Comparison of ENCODE assay signal across 1 cellular context in genomic region chr5:150317048-150318003, GRCh38.
TF ChIP-seq lines count a peak whose summit lies in the region.

No MANE protein-coding gene starts in this region.

TF ChIP-seq in K562, 482 proteins besides CTCF, POLR2A, EP300 and RAD21 (continues in another document):
- TF ChIP-seq CREM (IDR thresholded peaks at IDR 0.05; ENCODE audit: low read depth) (no peak), ERF (CRISPR knock-in tag; IDR thresholded peaks at IDR 0.05) (no peak), BRD9 (IDR thresholded peaks at IDR 0.05; ENCODE audit: low read depth, partially characterized antibody) (no peak), ARHGAP35 (IDR thresholded peaks at IDR 0.05; ENCODE audit: partially characterized antibody) (no peak), EGR1 (conservative IDR thresholded peaks at IDR 0.05) (peak; percentile 30; the same call in 1 of the 2 replicates), NR2C1 (IDR thresholded peaks at IDR 0.05) (no peak), NR2C1 (tag; IDR thresholded peaks at IDR 0.05) (peak; percentile 39), CEBPB (tag; IDR thresholded peaks at IDR 0.05) (no peak), RCOR1 (IDR thresholded peaks at IDR 0.05; ENCODE audit: borderline replicate concordance in 1 of 2, low read depth in 2 of 2, low read length in 2 of 2) (no peak), ZNF282 (CRISPR knock-in tag; IDR thresholded peaks at IDR 0.05) (no peak), GATAD2A (IDR thresholded peaks at IDR 0.05) (no peak), SMAD3 (CRISPR knock-in tag; conservative IDR thresholded peaks at IDR 0.05) (no peak), NFATC3 (IDR thresholded peaks at IDR 0.05) (no peak), ZNF717 (CRISPR knock-in tag; IDR thresholded peaks at IDR 0.05) (no peak), ZNF507 (tag; conservative IDR thresholded peaks at IDR 0.05) (no peak), CBX5 (IDR thresholded peaks at IDR 0.05; ENCODE audit: borderline replicate concordance, low read depth) (no peak), JUND (IDR thresholded peaks at IDR 0.05; ENCODE audit: borderline replicate concordance, low read depth, low read length) (peak; percentile 62), JUND (tag; IDR thresholded peaks at IDR 0.05; ENCODE audit: borderline replicate concordance, low read depth, low read length) (peak; percentile 36; the same call in 2 of the 3 replicates), MEIS2 (IDR thresholded peaks at IDR 0.05; ENCODE audit: partially characterized antibody) (no peak), ZNF253 (CRISPR knock-in tag; conservative IDR thresholded peaks at IDR 0.05) (no peak), ZNF174 (CRISPR knock-in tag; IDR thresholded peaks at IDR 0.05) (no peak), RBFOX2 (IDR thresholded peaks at IDR 0.05; ENCODE audit: low read depth, low read length) (no peak), FOXK2 (conservative IDR thresholded peaks at IDR 0.05 in 1 of 2, IDR thresholded peaks at IDR 0.05 in 1 of 2; ENCODE audit: low read depth in 2 of 2) (no peak), ZNF324 (CRISPR knock-in tag; IDR thresholded peaks at IDR 0.05) (no peak), ZNF561 (CRISPR knock-in tag; conservative IDR thresholded peaks at IDR 0.05) (no peak), BCOR (IDR thresholded peaks at IDR 0.05) (peak; percentile 20; the same call in 1 of the 2 replicates), ZBTB1 (CRISPR knock-in tag; IDR thresholded peaks at IDR 0.05; ENCODE audit: borderline replicate concordance, low read depth) (peak; percentile 34; the same call in 1 of the 2 replicates), JUN (IDR thresholded peaks at IDR 0.05; ENCODE audit: borderline replicate concordance, low read depth, low read length) (peak; percentile 91), JUN (CRISPR knock-in tag; IDR thresholded peaks at IDR 0.05; ENCODE audit: borderline replicate concordance) (no peak), MCM5 (IDR thresholded peaks at IDR 0.05; ENCODE audit: low read depth) (no peak), DPF2 (IDR thresholded peaks at IDR 0.05) (peak; percentile 67; the same call in 1 of the 2 replicates), IRF1 (CRISPR knock-in tag; IDR thresholded peaks at IDR 0.05; ENCODE audit: borderline replicate concordance) (no peak), TEAD4 (IDR thresholded peaks at IDR 0.05; ENCODE audit: low read length) (no peak), TEAD4 (CRISPR knock-in tag; IDR thresholded peaks at IDR 0.05; ENCODE audit: borderline replicate concordance) (peak; percentile 60; the same call in 1 of the 2 replicates), LEF1 (IDR thresholded peaks at IDR 0.05) (no peak), ESRRB (CRISPR knock-in tag; IDR thresholded peaks at IDR 0.05; ENCODE audit: borderline replicate concordance) (no peak), SMARCC2 (IDR thresholded peaks at IDR 0.05; ENCODE audit: low read depth) (peak; percentile 66; the same call in 1 of the 2 replicates), HDAC2 (IDR thresholded peaks at IDR 0.05) (no peak), POLR3A (IDR thresholded peaks at IDR 0.05; ENCODE audit: borderline replicate concordance, extremely low read depth, insufficient read depth, insufficient read length) (no peak), FOXA1 (IDR thresholded peaks at IDR 0.05; ENCODE audit: borderline replicate concordance) (no peak), POLR2H (tag; IDR thresholded peaks at IDR 0.05; ENCODE audit: low read depth) (no peak), SRSF9 (IDR thresholded peaks at IDR 0.05; ENCODE audit: borderline replicate concordance, low read depth, low read length) (no peak), TSC22D4 (tag; IDR thresholded peaks at IDR 0.05) (no peak), SRSF1 (IDR thresholded peaks at IDR 0.05; ENCODE audit: low read depth, low read length) (no peak), HSF4 (CRISPR knock-in tag; IDR thresholded peaks at IDR 0.05; ENCODE audit: borderline replicate concordance) (no peak), TCFL5 (CRISPR knock-in tag; conservative IDR thresholded peaks at IDR 0.05) (no peak), DACH1 (IDR thresholded peaks at IDR 0.05; ENCODE audit: partially characterized antibody) (no peak), SIX5 (IDR thresholded peaks at IDR 0.05; ENCODE audit: borderline replicate concordance in 1 of 2, insufficient read depth in 1 of 2, low read depth in 1 of 2, low read length in 2 of 2) (no peak), TEAD1 (CRISPR knock-in tag; IDR thresholded peaks at IDR 0.05) (no peak), ZNF79 (CRISPR knock-in tag; IDR thresholded peaks at IDR 0.05; ENCODE audit: low read depth) (no peak), SMAD4 (CRISPR knock-in tag; conservative IDR thresholded peaks at IDR 0.05) (no peak), BHLHE40 (IDR thresholded peaks at IDR 0.05; ENCODE audit: low read length) (peak; percentile 28; the same call in 1 of the 2 replicates), ZKSCAN8 (CRISPR knock-in tag; IDR thresholded peaks at IDR 0.05) (no peak)
- TF ChIP-seq, protein P1, sequence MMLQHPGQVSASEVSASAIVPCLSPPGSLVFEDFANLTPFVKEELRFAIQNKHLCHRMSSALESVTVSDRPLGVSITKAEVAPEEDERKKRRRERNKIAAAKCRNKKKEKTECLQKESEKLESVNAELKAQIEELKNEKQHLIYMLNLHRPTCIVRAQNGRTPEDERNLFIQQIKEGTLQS (IDR thresholded peaks at IDR 0.05), result peak; percentile 95
- TF ChIP-seq, protein P1 (CRISPR knock-in tag; conservative IDR thresholded peaks at IDR 0.05), result no peak
- TF ChIP-seq, protein P2, sequence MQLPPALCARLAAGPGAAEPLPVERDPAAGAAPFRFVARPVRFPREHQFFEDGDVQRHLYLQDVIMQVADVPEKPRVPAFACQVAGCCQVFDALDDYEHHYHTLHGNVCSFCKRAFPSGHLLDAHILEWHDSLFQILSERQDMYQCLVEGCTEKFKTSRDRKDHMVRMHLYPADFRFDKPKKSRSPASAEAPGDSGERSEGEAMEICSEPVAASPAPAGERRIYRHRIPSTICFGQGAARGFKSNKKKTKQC (CRISPR knock-in tag; IDR thresholded peaks at IDR 0.05), result no peak
- TF ChIP-seq, protein P3, sequence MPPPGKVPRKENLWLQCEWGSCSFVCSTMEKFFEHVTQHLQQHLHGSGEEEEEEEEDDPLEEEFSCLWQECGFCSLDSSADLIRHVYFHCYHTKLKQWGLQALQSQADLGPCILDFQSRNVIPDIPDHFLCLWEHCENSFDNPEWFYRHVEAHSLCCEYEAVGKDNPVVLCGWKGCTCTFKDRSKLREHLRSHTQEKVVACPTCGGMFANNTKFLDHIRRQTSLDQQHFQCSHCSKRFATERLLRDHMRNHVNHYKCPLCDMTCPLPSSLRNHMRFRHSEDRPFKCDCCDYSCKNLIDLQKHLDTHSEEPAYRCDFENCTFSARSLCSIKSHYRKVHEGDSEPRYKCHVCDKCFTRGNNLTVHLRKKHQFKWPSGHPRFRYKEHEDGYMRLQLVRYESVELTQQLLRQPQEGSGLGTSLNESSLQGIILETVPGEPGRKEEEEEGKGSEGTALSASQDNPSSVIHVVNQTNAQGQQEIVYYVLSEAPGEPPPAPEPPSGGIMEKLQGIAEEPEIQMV (tag; conservative IDR thresholded peaks at IDR 0.05; ENCODE audit: low read depth), result no peak
- TF ChIP-seq, protein P4, sequence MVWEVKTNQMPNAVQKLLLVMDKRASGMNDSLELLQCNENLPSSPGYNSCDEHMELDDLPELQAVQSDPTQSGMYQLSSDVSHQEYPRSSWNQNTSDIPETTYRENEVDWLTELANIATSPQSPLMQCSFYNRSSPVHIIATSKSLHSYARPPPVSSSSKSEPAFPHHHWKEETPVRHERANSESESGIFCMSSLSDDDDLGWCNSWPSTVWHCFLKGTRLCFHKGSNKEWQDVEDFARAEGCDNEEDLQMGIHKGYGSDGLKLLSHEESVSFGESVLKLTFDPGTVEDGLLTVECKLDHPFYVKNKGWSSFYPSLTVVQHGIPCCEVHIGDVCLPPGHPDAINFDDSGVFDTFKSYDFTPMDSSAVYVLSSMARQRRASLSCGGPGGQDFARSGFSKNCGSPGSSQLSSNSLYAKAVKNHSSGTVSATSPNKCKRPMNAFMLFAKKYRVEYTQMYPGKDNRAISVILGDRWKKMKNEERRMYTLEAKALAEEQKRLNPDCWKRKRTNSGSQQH (CRISPR knock-in tag; IDR thresholded peaks at IDR 0.05), result no peak
- TF ChIP-seq, protein P5, sequence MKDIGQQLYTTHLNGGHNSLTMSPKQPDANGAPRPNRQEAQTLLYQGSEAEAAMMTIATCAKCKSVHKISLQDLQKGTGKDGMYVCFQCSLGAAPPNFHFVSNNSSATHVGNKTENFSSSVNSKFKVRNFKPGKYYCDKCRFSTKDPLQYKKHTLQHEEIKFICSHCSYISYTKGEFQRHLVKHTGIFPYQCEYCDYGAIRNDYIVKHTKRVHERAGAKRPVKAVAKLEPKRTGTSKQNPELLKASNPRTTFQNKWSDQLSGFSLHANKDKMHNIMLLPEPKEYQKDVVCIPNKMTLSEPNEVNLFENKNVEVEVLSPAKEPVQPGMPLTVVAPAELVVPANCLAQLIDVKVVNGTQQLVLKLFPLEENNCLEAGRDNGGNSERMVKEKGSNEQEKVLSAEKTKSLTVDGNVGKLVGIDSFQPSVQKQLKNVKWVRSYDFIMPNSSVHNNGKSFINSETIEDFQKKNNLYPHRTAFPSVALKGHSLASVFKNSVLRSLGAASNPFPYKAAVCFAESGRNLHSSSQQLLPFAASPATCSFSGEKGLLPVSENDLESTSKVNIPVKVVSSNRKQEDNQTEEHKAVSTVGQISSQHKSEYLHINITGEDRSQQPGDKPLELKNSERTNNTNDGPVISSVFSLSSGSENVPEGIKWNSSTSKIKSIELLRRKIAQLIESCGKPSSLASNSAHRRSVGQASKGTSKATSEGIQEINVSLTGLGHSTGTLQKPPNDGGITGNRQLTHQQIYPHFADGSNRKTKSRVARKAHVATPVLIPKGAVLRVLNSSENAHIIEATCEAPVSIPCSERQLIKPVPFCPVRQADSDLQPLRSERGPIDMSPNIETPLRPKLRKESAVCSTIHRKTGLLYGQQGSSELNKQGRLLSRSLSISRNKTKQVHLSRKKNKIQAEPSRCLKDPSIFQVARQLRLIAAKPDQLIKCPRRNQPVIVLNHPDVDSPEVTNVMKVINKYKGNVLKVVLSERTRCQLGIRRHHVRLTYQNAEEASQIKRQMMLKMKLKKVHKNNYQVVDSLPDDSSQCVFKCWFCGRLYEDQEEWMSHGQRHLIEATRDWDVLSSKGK (CRISPR knock-in tag; IDR thresholded peaks at IDR 0.05), result no peak
- TF ChIP-seq, protein P6, sequence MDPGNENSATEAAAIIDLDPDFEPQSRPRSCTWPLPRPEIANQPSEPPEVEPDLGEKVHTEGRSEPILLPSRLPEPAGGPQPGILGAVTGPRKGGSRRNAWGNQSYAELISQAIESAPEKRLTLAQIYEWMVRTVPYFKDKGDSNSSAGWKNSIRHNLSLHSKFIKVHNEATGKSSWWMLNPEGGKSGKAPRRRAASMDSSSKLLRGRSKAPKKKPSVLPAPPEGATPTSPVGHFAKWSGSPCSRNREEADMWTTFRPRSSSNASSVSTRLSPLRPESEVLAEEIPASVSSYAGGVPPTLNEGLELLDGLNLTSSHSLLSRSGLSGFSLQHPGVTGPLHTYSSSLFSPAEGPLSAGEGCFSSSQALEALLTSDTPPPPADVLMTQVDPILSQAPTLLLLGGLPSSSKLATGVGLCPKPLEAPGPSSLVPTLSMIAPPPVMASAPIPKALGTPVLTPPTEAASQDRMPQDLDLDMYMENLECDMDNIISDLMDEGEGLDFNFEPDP (CRISPR knock-in tag; IDR thresholded peaks at IDR 0.05), result no peak
- TF ChIP-seq, protein P7, sequence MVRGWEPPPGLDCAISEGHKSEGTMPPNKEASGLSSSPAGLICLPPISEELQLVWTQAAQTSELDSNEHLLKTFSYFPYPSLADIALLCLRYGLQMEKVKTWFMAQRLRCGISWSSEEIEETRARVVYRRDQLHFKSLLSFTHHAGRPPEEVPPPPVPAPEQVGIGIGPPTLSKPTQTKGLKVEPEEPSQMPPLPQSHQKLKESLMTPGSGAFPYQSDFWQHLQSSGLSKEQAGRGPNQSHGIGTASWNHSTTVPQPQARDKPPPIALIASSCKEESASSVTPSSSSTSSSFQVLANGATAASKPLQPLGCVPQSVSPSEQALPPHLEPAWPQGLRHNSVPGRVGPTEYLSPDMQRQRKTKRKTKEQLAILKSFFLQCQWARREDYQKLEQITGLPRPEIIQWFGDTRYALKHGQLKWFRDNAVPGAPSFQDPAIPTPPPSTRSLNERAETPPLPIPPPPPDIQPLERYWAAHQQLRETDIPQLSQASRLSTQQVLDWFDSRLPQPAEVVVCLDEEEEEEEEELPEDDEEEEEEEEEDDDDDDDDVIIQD (CRISPR knock-in tag; IDR thresholded peaks at IDR 0.05), result no peak
- TF ChIP-seq, protein P8, sequence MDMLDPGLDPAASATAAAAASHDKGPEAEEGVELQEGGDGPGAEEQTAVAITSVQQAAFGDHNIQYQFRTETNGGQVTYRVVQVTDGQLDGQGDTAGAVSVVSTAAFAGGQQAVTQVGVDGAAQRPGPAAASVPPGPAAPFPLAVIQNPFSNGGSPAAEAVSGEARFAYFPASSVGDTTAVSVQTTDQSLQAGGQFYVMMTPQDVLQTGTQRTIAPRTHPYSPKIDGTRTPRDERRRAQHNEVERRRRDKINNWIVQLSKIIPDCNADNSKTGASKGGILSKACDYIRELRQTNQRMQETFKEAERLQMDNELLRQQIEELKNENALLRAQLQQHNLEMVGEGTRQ (CRISPR knock-in tag; IDR thresholded peaks at IDR 0.05), result no peak
